In genomic region chr2:215413484-215413777, GRCh38 we compare ENCODE assay signal across 16 cellular contexts.
"Had no signal": no experiment of that assay in that cellular context is flagged by ENCODE, and none has a peak within 500 bp of the region (broad histone marks: within the 10 kb centered on the region; RNA-seq: fewer than 3 reads in every experiment).

No MANE protein-coding gene starts in this region.

- H3K27ac ChIP-seq: cardiac muscle cell, colonic mucosa, heart left ventricle, right atrium auricular region had no signal

- FAIRE-seq: frontal cortex, islet of Langerhans had no signal

- H3K9me3 ChIP-seq: colonic mucosa, heart left ventricle, right atrium auricular region had no signal

- H3K4me3 ChIP-seq: cardiac muscle cell, colonic mucosa, heart left ventricle, right atrium auricular region had no signal

- DNase-seq: activated CD4-positive, alpha-beta T cell treated with anti-CD3 and anti-CD28 coated beads for 1 hour; activated CD4-positive, alpha-beta T cell treated with anti-CD3 and anti-CD28 coated beads, Interleukin-2, amount 50 U/mL, for 4 hours; activated naive CD4-positive, alpha-beta T cell treated with anti-CD3 and anti-CD28 coated beads for 36 hours; activated naive CD8-positive, alpha-beta T cell treated with anti-CD3 and anti-CD28 coated beads, Interleukin-2, amount 50 U/mL, for 24 hours; colonic mucosa; heart left ventricle; naive B cell; posterior cingulate gyrus; stimulated activated naive CD8-positive, alpha-beta T cell treated with anti-CD3 and anti-CD28 coated beads, Interleukin-15, Interleukin-2, amounts not matched to agents 100 U/mL and 50 U/mL, for 24 hours; T-cell; T-helper 9 cell had no signal

- H3K36me3 ChIP-seq: colonic mucosa had no signal

- H3K27me3 ChIP-seq: cardiac muscle cell, colonic mucosa, heart left ventricle, right atrium auricular region had no signal

- H3K4me1 ChIP-seq: colonic mucosa, right atrium auricular region had no signal

- ATAC-seq: activated naive CD8-positive, alpha-beta T cell treated with anti-CD3 and anti-CD28 coated beads, Interleukin-2, amount 50 U/mL, for 24 hours; activated T-helper 17 cell treated with anti-CD3 and anti-CD28 coated beads, Interleukin-2, amount 50 U/mL, for 72 hours; heart left ventricle; stimulated activated naive CD8-positive, alpha-beta T cell treated with anti-CD3 and anti-CD28 coated beads, Interleukin-15, Interleukin-2, amounts not matched to agents 100 U/mL and 50 U/mL, for 24 hours; T-cell had no signal
